Comparison of ENCODE assay signal across 15 cellular contexts in the genomic region with DNA sequence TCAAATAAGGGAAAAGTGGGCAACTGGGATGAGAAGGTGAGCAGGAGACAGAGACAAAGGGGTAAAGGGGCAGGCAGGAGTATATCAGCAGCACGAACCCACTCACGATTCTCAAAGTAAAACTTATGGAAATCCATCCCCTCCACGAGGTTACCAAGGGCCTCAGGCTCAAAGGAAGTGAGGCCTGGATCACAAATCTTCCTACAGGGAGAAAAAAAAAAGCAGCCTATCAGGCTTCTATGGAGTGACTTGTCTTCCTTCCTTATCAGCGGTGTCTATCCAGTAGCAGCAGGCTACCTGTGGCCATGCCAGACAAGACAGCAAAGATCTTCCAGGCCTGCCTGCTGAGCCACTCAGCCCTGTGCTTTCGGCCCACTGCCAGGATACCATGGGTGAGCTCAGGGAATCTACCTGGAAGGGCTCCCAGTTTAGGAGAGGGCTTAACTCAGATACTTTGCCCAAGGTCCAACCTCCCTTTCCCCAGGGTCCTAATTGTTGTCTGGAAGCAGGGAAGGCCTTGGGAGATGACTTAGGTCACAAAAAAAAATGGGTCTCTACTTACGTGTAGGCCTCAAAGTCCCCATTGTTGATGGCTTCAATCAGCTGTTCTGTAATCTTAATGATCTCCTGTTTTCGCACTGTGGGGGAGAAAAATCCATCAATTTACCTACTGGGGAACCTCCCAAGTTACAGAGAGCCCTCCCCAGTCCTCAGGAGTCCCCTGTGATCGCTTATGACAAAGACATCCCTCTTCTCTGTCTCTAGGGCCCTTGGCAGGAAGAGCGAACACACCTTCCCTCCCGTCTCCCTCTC. TPM values are rescaled to one million over a fixed set of nuclear protein-coding genes. Genes with fewer than 3 reads are reported as not detected.
A peak's percentile ranks its signal among the peaks of the same experiment; 100 is the strongest.
DNase-seq lines count a peak whose midpoint lies in the region; ATAC-seq and TF ChIP-seq lines count a peak whose summit lies in the region.
"Had no signal": no experiment of that assay in that cellular context is flagged by ENCODE, and none has a peak within 500 bp of the region (broad histone marks: within the 10 kb centered on the region; RNA-seq: fewer than 3 reads in every experiment).

No MANE protein-coding gene starts in this region.

- in situ Hi-C loops in IMR-90 (cut with MboI; ENCODE audit: low sequenced_read_pairs) = no loop called here

- peak overlapping the region; percentile 49 to 82; a peak in 3 of 4 replicates for H4K8ac ChIP-seq in IMR-90 (ENCODE audit: low read depth in 2 of 2, low read length in 2 of 2)

- no peak overlapping the region for H3K4me2 ChIP-seq in IMR-90 (ENCODE audit: low read depth, low read length)
- no peak overlapping the region for H3K4me2 ChIP-seq in hepatocyte

- H3K18ac ChIP-seq in IMR-90 (ENCODE audit: low read depth, low read length) = peak overlapping the region; percentile 83

- peaks cover 0 to 9% of the 10 kb centered on the region in 2 experiments; a peak in 1 of 4 replicates for H3K79me1 ChIP-seq in IMR-90 (ENCODE audit: low read depth in 1 of 2, low read length in 2 of 2)

- H3K36me3 ChIP-seq in IMR-90 (ENCODE audit: control insufficient read depth, insufficient read depth, low read length) (peaks cover 29% of the 10 kb centered on the region), adipocyte (ENCODE audit: control insufficient read depth, insufficient read depth, low read length, severe bottlenecking) (peaks cover 17% of the 10 kb centered on the region), hepatocyte (replicated peaks; ENCODE audit: insufficient read depth, low read depth) (no peaks in the 10 kb centered on the region)

- POLR2A ChIA-PET in IMR-90 (lab: Charles Lee; ENCODE audit: unreplicated experiment) = interaction anchor here (0.5 kb wide), 1 partner anchor 234 kb away, joined by 17 read pairs; no protein-coding TSS in a partner anchor

- H2AK9ac ChIP-seq in IMR-90 (replicated peaks; ENCODE audit: low read depth, low read length, poor library complexity) = peak overlapping the region; percentile 35

- H4K5ac ChIP-seq in IMR-90 (ENCODE audit: low read depth, low read length) = peak overlapping the region; percentile 89

- H3K27me3 ChIP-seq in IMR-90 (ENCODE audit: control insufficient read depth, insufficient read depth, low read length) = no peaks in the 10 kb centered on the region
- H3K27me3 ChIP-seq in adipocyte (replicated peaks; ENCODE audit: control insufficient read depth, insufficient read depth, low read length) = no peaks in the 10 kb centered on the region
- no peaks in the 10 kb centered on the region for H3K27me3 ChIP-seq in hepatocyte
- H3K27me3 ChIP-seq: foreskin keratinocyte had no signal

- peak overlapping the region; percentile 89 for H2BK120ac ChIP-seq in IMR-90 (ENCODE audit: low read depth, low read length)

- H3K23ac ChIP-seq in IMR-90 (ENCODE audit: low read depth, low read length) = peak overlapping the region; percentile 28; the same call in 1 of the 2 replicates

- H3K4me3 ChIP-seq in IMR-90 (ENCODE audit: insufficient read depth, low read depth, low read length) (no peak overlapping the region), adipocyte (ENCODE audit: low read length) (no peak overlapping the region), hepatocyte (no peak overlapping the region), skin epidermis (no peak overlapping the region)

- TF ChIP-seq RAD21 in IMR-90 (IDR thresholded peaks at IDR 0.05; ENCODE audit: low read length) = no peak

- H3K9ac ChIP-seq in IMR-90 (ENCODE audit: low read depth, low read length) (no peak overlapping the region), adipocyte (ENCODE audit: low read length) (peak overlapping the region; percentile 9)
- H3K9ac ChIP-seq: parathyroid adenoma had no signal

- DNase-seq in IMR-90 (no peak), adipocyte (ENCODE audit: low read depth) (no peak), hepatocyte (ENCODE audit: low spot score) (no peak), NCI-H2081 (lab: John Stamatoyannopoulos, UW) (no peak), mucosa of gallbladder (ENCODE audit: low spot score) (no peak), dedifferentiated amniotic fluid mesenchymal stem cell (ENCODE audit: extremely low spot score) (no peak)
- DNase-seq: activated CD4-positive, alpha-beta T cell treated with anti-CD3 and anti-CD28 coated beads for 1 hour; cerebellar nuclear complex; foreskin keratinocyte; left cardiac atrium; NCI-H1436; NCI-H82; stimulated activated CD4-positive, alpha-beta T cell treated with anti-CD3 and anti-CD28 coated beads, Interleukin-4, amount 100 ng/mL, for 4 hours had no signal

- peak overlapping the region; percentile 82; the same call in 1 of the 2 replicates for H2BK20ac ChIP-seq in IMR-90 (ENCODE audit: low read depth, low read length)

- H3K79me2 ChIP-seq in hepatocyte = no peaks in the 10 kb centered on the region
- H3K79me2 ChIP-seq: parathyroid adenoma had no signal

- H3K4ac ChIP-seq in IMR-90 (ENCODE audit: low read depth, low read length) = peak overlapping the region; percentile 84

- BruUV-seq in IMR-90 (replicated peaks; lab: Mats Ljungman, UMichigan) = no TSS peak

- H3K27ac ChIP-seq in IMR-90 (ENCODE audit: insufficient read depth, low read length) (peak overlapping the region; percentile 88), hepatocyte (peak overlapping the region; percentile 5), skin epidermis (peak overlapping the region in 20 of 21 experiments; percentile 13 to 79 (median 68))
- H3K27ac ChIP-seq: foreskin keratinocyte, parathyroid adenoma had no signal

- peak overlapping the region; percentile 94 for H2AK5ac ChIP-seq in IMR-90 (ENCODE audit: low read depth, low read length)

- H2AFZ ChIP-seq in IMR-90 (replicated peaks; ENCODE audit: low read length, poor library complexity) = peak overlapping the region; percentile 68
- H2AFZ ChIP-seq in hepatocyte = no peak overlapping the region
- H2AFZ ChIP-seq: parathyroid adenoma had no signal

- TF ChIP-seq CTCF in IMR-90 (conservative IDR thresholded peaks at IDR 0.05; ENCODE audit: low read depth, low read length) = no peak
- no peak for TF ChIP-seq CTCF in hepatocyte (IDR thresholded peaks at IDR 0.05; ENCODE audit: poor library complexity)

- H3K9me2 ChIP-seq in hepatocyte (replicated peaks; ENCODE audit: insufficient read depth) = no peaks in the 10 kb centered on the region

- H3K56ac ChIP-seq in IMR-90 (ENCODE audit: extremely low read depth, insufficient read depth, low read length) = peak overlapping the region; percentile 71

- peak overlapping the region; percentile 61 for H2BK5ac ChIP-seq in IMR-90 (ENCODE audit: low read depth, low read length, poor library complexity, severe bottlenecking)

- WGBS in IMR-90 (ENCODE audit: extremely low coverage in 2 of 2, insufficient read length in 1 of 2), 2 experiments = no CpG with 5 or more reads among the region's 10 CpGs
- WGBS in hepatocyte (ENCODE audit: low lambda C conversion rate, missing lambda C conversion rate) = 88% methylated on average over 10 of the region's 10 CpGs

- intact Hi-C loops in IMR-90 (cut with micrococcal nuclease) = no loop called here

- CTCF ChIA-PET in IMR-90 (lab: Yijun Ruan, JAX) = no interaction called here

- H3K9me3 ChIP-seq in IMR-90 (ENCODE audit: control insufficient read depth, insufficient read depth, low read length) (no peaks in the 10 kb centered on the region), adipocyte (ENCODE audit: control insufficient read depth, low read length) (no peaks in the 10 kb centered on the region), hepatocyte (ENCODE audit: low read depth) (no peaks in the 10 kb centered on the region)

- H3K14ac ChIP-seq in IMR-90 (replicated peaks; ENCODE audit: low read depth, low read length) = peak overlapping the region; percentile 94

- peak overlapping the region; percentile 95; the same call in 2 of the 3 replicates for H2BK15ac ChIP-seq in IMR-90 (ENCODE audit: low read depth, low read length)

- TF ChIP-seq POLR2A in IMR-90 (IDR thresholded peaks at IDR 0.05; ENCODE audit: low read depth, low read length) = no peak

- dilution Hi-C loops in IMR-90 (cut with HindIII; ENCODE audit: low sequenced_read_pairs, unreplicated experiment) = no loop called here

- peaks cover 10% of the 10 kb centered on the region for H3K4me1 ChIP-seq in IMR-90 (ENCODE audit: control insufficient read depth, insufficient read depth, low read length)
- peaks cover 17% of the 10 kb centered on the region for H3K4me1 ChIP-seq in adipocyte (ENCODE audit: control insufficient read depth, insufficient read depth, low read length)
- H3K4me1 ChIP-seq in hepatocyte (ENCODE audit: insufficient read depth) = no peaks in the 10 kb centered on the region
- H3K4me1 ChIP-seq: foreskin keratinocyte, parathyroid adenoma had no signal

- no peak for ATAC-seq in IMR-90 (ENCODE audit: low read depth)
- ATAC-seq: foreskin keratinocyte had no signal

- H4K91ac ChIP-seq in IMR-90 (ENCODE audit: insufficient read depth, low read depth, low read length) = peak overlapping the region; percentile 95

- peaks cover 10% of the 10 kb centered on the region; the same call in 1 of the 2 replicates for H3K9me1 ChIP-seq in IMR-90 (ENCODE audit: insufficient read depth, low read length)

- H4K20me1 ChIP-seq in IMR-90 (ENCODE audit: insufficient read depth, low read length) = no peaks in the 10 kb centered on the region
- no peaks in the 10 kb centered on the region for H4K20me1 ChIP-seq in hepatocyte (ENCODE audit: insufficient read depth, poor library complexity, severe bottlenecking)

RNA-seq across cellular contexts. Expression of gene NDST2, which starts 5.7 kb away (rescaled TPM):
- total RNA-seq in IMR-90 (2012; rRNA removed) = 5.6 TPM in 2 replicates
- polyA plus RNA-seq in IMR-90 (2012; rRNA removed) = 14.6 and 16.5 TPM in 2 replicates
- polyA plus RNA-seq in IMR-90 (2012; cell fraction: cytosol; rRNA removed) = 10.2 and 12.8 TPM in 2 replicates
- 61.0 and 69.6 TPM in 2 replicates for polyA plus RNA-seq in IMR-90 (2012; cell fraction: nucleus; rRNA removed; ENCODE audit: low replicate concordance)
- 10.7 and 29.9 TPM in 2 replicates for total RNA-seq in hepatocyte
- polyA plus RNA-seq in hepatocyte = 21.1 and 24.9 TPM in 2 replicates
- 41.9 TPM for total RNA-seq in mucosa of gallbladder

RNA-seq across cellular contexts. Expression of gene ZSWIM8, which starts 31.7 kb away (rescaled TPM):
- total RNA-seq in IMR-90 (2012; rRNA removed) (16.8 and 16.9 TPM in 2 replicates), hepatocyte (83.7 and 101 TPM in 2 replicates), mucosa of gallbladder (170 TPM)
- polyA plus RNA-seq in IMR-90 (2012; rRNA removed) (103 and 119 TPM in 2 replicates), hepatocyte (98.5 and 103 TPM in 2 replicates)
- 27.6 and 89.3 TPM in 2 replicates for polyA plus RNA-seq in IMR-90 (2012; cell fraction: cytosol; rRNA removed)
- 319 and 862 TPM in 2 replicates for polyA plus RNA-seq in IMR-90 (2012; cell fraction: nucleus; rRNA removed; ENCODE audit: low replicate concordance)

RNA-seq across cellular contexts. Expression of gene CHCHD1, which starts 35.3 kb away (rescaled TPM):
- 11.5 and 13.9 TPM in 2 replicates for total RNA-seq in IMR-90 (2012; rRNA removed)
- polyA plus RNA-seq in IMR-90 (2012; rRNA removed) = 21.0 and 24.9 TPM in 2 replicates
- polyA plus RNA-seq in IMR-90 (2012; cell fraction: cytosol; rRNA removed) = 25.6 and 36.2 TPM in 2 replicates
- 5.7 and 15.2 TPM in 2 replicates for polyA plus RNA-seq in IMR-90 (2012; cell fraction: nucleus; rRNA removed; ENCODE audit: low replicate concordance)
- 45.3 and 59.1 TPM in 2 replicates for total RNA-seq in hepatocyte
- polyA plus RNA-seq in hepatocyte = 86.1 and 95.2 TPM in 2 replicates
- 28.0 TPM for total RNA-seq in mucosa of gallbladder

RNA-seq across cellular contexts. Expression of gene CAMK2G, which starts 57.2 kb away (rescaled TPM):
- total RNA-seq in IMR-90 (2012; rRNA removed) (18.9 and 20.4 TPM in 2 replicates), hepatocyte (22.5 and 25.0 TPM in 2 replicates), mucosa of gallbladder (43.7 TPM)
- polyA plus RNA-seq in IMR-90 (2012; rRNA removed) (24.0 and 25.4 TPM in 2 replicates), hepatocyte (5.2 and 5.9 TPM in 2 replicates)
- 19.3 and 21.1 TPM in 2 replicates for polyA plus RNA-seq in IMR-90 (2012; cell fraction: cytosol; rRNA removed)
- polyA plus RNA-seq in IMR-90 (2012; cell fraction: nucleus; rRNA removed; ENCODE audit: low replicate concordance) = 51.4 and 75.4 TPM in 2 replicates

Comparison
In these comparisons a context has a peak if more than half of its experiments do, and no peak if none do; other contexts are left out.
1. H3K27ac ChIP-seq: peak in every context shown above with its lines; median percentile 88 in IMR-90; 68 in skin epidermis; 5 in hepatocyte.